ENCODE assay signal across 1 cellular context in the genomic region with DNA sequence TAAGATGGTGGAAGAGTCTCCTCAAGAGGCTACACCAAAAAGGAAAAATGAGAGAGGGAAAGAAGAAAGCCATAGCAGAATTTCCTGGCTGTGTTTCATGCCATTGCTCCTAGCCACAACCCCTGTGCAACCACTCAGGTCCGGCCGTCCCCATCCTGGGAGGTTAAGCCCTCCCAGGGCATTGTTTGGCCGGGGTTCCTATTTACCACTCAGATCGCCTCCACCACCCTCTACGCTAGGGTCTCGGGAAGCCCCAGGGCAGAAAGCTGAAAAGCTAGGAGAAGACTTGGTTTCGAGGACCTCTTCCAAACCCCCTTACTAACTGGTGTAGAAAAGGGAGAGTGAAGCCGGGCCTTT.
TF ChIP-seq lines count a peak whose summit lies in the region.

No MANE protein-coding gene starts in this region.

TF ChIP-seq in SK-N-SH, 30 proteins besides CTCF, POLR2A, EP300 and RAD21 (continued from another document):
- TF ChIP-seq, protein P1, sequence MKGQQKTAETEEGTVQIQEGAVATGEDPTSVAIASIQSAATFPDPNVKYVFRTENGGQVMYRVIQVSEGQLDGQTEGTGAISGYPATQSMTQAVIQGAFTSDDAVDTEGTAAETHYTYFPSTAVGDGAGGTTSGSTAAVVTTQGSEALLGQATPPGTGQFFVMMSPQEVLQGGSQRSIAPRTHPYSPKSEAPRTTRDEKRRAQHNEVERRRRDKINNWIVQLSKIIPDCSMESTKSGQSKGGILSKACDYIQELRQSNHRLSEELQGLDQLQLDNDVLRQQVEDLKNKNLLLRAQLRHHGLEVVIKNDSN (IDR thresholded peaks at IDR 0.05; ENCODE audit: borderline replicate concordance, low read depth) = no peak
